Comparison of ENCODE assay signal across 9 cellular contexts in the genomic region with DNA sequence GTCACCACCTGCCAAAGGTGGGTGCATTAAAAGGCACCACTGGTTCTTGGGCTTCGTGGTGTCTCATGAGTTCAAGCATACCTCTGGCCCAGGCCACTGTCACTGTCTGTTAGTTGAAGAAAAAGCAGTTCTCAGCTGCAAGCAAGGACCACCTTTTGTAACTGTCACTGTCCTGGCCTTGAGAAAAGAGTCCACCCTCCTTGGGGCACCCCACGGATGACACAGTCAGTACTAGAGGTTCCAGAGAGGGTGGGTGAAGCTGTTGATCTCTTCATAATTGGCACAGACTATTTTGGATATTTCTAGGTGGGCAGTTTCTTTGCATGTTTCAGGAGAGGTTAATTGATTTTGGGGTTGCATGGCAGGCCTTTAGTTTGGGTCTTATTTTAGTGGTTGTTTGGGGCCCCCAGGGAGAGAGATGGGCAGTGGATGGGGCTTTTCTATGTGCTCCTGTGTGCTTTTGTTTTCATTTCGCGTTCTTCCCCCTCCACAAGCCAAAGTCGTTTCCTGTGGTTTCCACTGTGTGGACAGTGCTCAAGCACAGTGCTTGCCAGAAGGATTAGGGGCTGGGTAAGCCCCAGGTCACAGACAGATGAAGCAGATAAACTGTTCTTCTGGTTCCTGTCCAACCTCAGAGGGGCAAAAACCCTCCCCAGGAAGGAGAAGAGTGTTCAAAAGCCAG.
DNase-seq lines count a peak whose midpoint lies in the region; ATAC-seq and TF ChIP-seq lines count a peak whose summit lies in the region.
"Had no signal": no experiment of that assay in that cellular context is flagged by ENCODE, and none has a peak within 500 bp of the region (broad histone marks: within the 10 kb centered on the region; RNA-seq: fewer than 3 reads in every experiment).

No MANE protein-coding gene starts in this region.

- no peak overlapping the region for H3K4me3 Mint-ChIP-seq in activated naive CD8-positive, alpha-beta T cell treated with anti-CD3 and anti-CD28 coated beads, Interleukin-2, amount 50 U/mL, for 24 hours

- TF ChIP-seq CTCF in GM12865 (IDR thresholded peaks at IDR 0.05; ENCODE audit: insufficient read depth, low read depth, low read length, missing control alignments): no peak

- peak overlapping the region; percentile 46 for H3K27ac Mint-ChIP-seq in activated naive CD8-positive, alpha-beta T cell treated with anti-CD3 and anti-CD28 coated beads, Interleukin-2, amount 50 U/mL, for 24 hours

- ATAC-seq in GM21390 (IDR thresholded peaks at IDR 0.05; ENCODE audit: unreplicated experiment) (peak; percentile 97), HG03558 (IDR thresholded peaks at IDR 0.05; ENCODE audit: extremely low read depth, unreplicated experiment) (peak; percentile 91), SK-N-SH treated with all-trans-retinoic acid at 6 μM for 48 hours (no peak), sciatic nerve (no peak)
- peak; percentile 66 for ATAC-seq in activated naive CD8-positive, alpha-beta T cell treated with anti-CD3 and anti-CD28 coated beads, Interleukin-2, amount 50 U/mL, for 24 hours

- H3K4me3 ChIP-seq in GM12865 (ENCODE audit: low read depth, low read length): no peak overlapping the region
- H3K4me3 ChIP-seq: tibial artery had no signal

- DNase-seq in GM12865 (ENCODE audit: low read depth) (peak; percentile 89), AG20443 (ENCODE audit: low spot score) (no peak), sciatic nerve (ENCODE audit: low spot score) (no peak), LoVo (ENCODE audit: low spot score) (no peak)
- no peak for DNase-seq in activated naive CD8-positive, alpha-beta T cell treated with anti-CD3 and anti-CD28 coated beads, Interleukin-2, amount 50 U/mL, for 24 hours
- DNase-seq: tibial artery had no signal

- no peaks in the 10 kb centered on the region for H3K9me3 Mint-ChIP-seq in activated naive CD8-positive, alpha-beta T cell treated with anti-CD3 and anti-CD28 coated beads, Interleukin-2, amount 50 U/mL, for 24 hours

- intact Hi-C loops in sciatic nerve (cut with DNase I): no loop called here

- peaks cover 6% of the 10 kb centered on the region for H3K36me3 Mint-ChIP-seq in activated naive CD8-positive, alpha-beta T cell treated with anti-CD3 and anti-CD28 coated beads, Interleukin-2, amount 50 U/mL, for 24 hours (ENCODE audit: low read depth)

- peaks cover 27% of the 10 kb centered on the region for H3K4me1 Mint-ChIP-seq in activated naive CD8-positive, alpha-beta T cell treated with anti-CD3 and anti-CD28 coated beads, Interleukin-2, amount 50 U/mL, for 24 hours

- no peaks in the 10 kb centered on the region for H3K27me3 Mint-ChIP-seq in activated naive CD8-positive, alpha-beta T cell treated with anti-CD3 and anti-CD28 coated beads, Interleukin-2, amount 50 U/mL, for 24 hours

TF ChIP-seq in SK-N-SH treated with all-trans-retinoic acid at 6 μM for 48 hours, 23 proteins besides CTCF, POLR2A, EP300 and RAD21:
- TF ChIP-seq POU6F1 (CRISPR knock-in tag; IDR thresholded peaks at IDR 0.05; ENCODE audit: borderline replicate concordance, low read depth) (no peak), OSR1 (CRISPR knock-in tag; IDR thresholded peaks at IDR 0.05) (no peak), BACH2 (CRISPR knock-in tag; IDR thresholded peaks at IDR 0.05; ENCODE audit: borderline replicate concordance) (no peak), ZNF565 (CRISPR knock-in tag; conservative IDR thresholded peaks at IDR 0.05; ENCODE audit: low read depth) (no peak)

Comparison
In these comparisons a context has a peak if more than half of its experiments do, and no peak if none do; other contexts are left out.
1. ATAC-seq: peak in GM21390 (single experiment), HG03558 (single experiment) and activated naive CD8-positive, alpha-beta T cell treated with anti-CD3 and anti-CD28 coated beads, Interleukin-2, amount 50 U/mL, for 24 hours (single experiment); none in SK-N-SH treated with all-trans-retinoic acid at 6 μM for 48 hours (single experiment) and sciatic nerve (single experiment).